18 cellular contexts compared by ENCODE assay signal in the genomic region with DNA sequence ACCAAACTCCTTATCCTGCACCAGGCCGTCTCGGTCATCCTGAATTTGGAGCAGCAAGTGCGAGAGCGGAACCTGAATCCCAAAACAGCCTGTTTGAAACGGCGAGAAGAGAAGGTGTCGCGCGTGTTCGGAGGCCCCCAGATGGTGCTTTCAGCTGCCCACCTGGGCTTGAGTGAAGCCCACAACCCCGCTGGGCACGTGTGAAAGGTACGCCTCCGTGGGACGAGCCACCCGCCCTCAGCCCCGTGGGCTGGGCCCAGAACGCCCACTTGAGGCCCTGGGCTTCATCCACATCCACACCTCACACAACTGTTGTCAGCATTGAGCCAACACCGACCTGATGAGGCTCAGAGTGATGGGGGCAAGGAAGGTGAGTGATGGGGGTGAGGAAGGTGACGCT.
DNase-seq lines count a peak whose midpoint lies in the region; ATAC-seq and TF ChIP-seq lines count a peak whose summit lies in the region.
"Had no signal": no experiment of that assay in that cellular context is flagged by ENCODE, and none has a peak within 500 bp of the region (broad histone marks: within the 10 kb centered on the region; RNA-seq: fewer than 3 reads in every experiment).

No MANE protein-coding gene starts in this region.

- H3K27me3 ChIP-seq in SK-N-SH (ENCODE audit: insufficient read depth) (no peaks in the 10 kb centered on the region), GM06990 (replicated peaks; ENCODE audit: control insufficient read depth, insufficient read depth, low read length) (no peaks in the 10 kb centered on the region), spleen (replicated peaks in 1 of 7) (no peaks in the 10 kb centered on the region)
- H3K27me3 ChIP-seq: BLaER1 had no signal

- no peak for ATAC-seq in SK-N-SH treated with all-trans-retinoic acid at 6 μM for 48 hours
- no peak for ATAC-seq in GM18502 (IDR thresholded peaks at IDR 0.05; ENCODE audit: poor library complexity, unreplicated experiment)
- ATAC-seq in GM19397 (IDR thresholded peaks at IDR 0.05; ENCODE audit: unreplicated experiment), result no peak
- no peak for ATAC-seq in HG03095 (IDR thresholded peaks at IDR 0.05; ENCODE audit: unreplicated experiment)
- ATAC-seq: A549, GM12878 had no signal

- H3K27ac Mint-ChIP-seq in chondrocyte (ENCODE audit: unreplicated experiment), result no peak overlapping the region
- H3K27ac Mint-ChIP-seq: CD4-positive, alpha-beta memory T cell had no signal

- no peak overlapping the region for H2AFZ ChIP-seq in SK-N-SH (ENCODE audit: low read depth)

- peaks cover 0 to 10% of the 10 kb centered on the region in 2 experiments for H3K36me3 ChIP-seq in SK-N-SH (replicated peaks in 1 of 2; ENCODE audit: control insufficient read depth in 1 of 2, insufficient read depth in 2 of 2, low read length in 1 of 2)
- H3K36me3 ChIP-seq in GM06990 (ENCODE audit: control insufficient read depth, insufficient read depth, low read length), result peaks cover 20% of the 10 kb centered on the region
- H3K36me3 ChIP-seq in spleen, result peaks cover 0 to 43% (median 27%) of the 10 kb centered on the region in 6 donors
- H3K36me3 ChIP-seq: HAP-1 had no signal

- no peaks in the 10 kb centered on the region for H3K4me1 Mint-ChIP-seq in chondrocyte (ENCODE audit: low read depth)
- H3K4me1 Mint-ChIP-seq: CD14-positive monocyte had no signal

- no peaks in the 10 kb centered on the region for H3K9me3 ChIP-seq in SK-N-SH
- peaks cover 0 to 28% (median 10%) of the 10 kb centered on the region in 8 donors for H3K9me3 ChIP-seq in spleen
- H3K9me3 ChIP-seq: A549, HAP-1 had no signal

- no peak overlapping the region for H3K4me3 ChIP-seq in SK-N-SH (ENCODE audit: low read depth in 2 of 2, low read length in 1 of 2)
- H3K4me3 ChIP-seq in GM06990 (replicated peaks; ENCODE audit: low read depth, low read length), result no peak overlapping the region
- no peak overlapping the region for H3K4me3 ChIP-seq in spleen
- H3K4me3 ChIP-seq: A549, BLaER1, GM12878, HAP-1 had no signal

- TF ChIP-seq RAD21 in SK-N-SH (IDR thresholded peaks at IDR 0.05; ENCODE audit: low read length), result no peak

- H4K20me1 ChIP-seq in SK-N-SH (ENCODE audit: insufficient read depth), result no peaks in the 10 kb centered on the region
- H4K20me1 ChIP-seq: BLaER1 had no signal

- peaks cover 19% of the 10 kb centered on the region for H3K36me3 Mint-ChIP-seq in chondrocyte (ENCODE audit: low read depth)

- POLR2A ChIA-PET in SK-N-SH (lab: Yijun Ruan, JAX), result no interaction called here

- H3K4me1 ChIP-seq in SK-N-SH (ENCODE audit: control insufficient read depth in 1 of 2, insufficient read depth in 2 of 2, low read depth in 1 of 2, low read length in 1 of 2) (no peaks in the 10 kb centered on the region), spleen (no peaks in the 10 kb centered on the region)
- H3K4me1 ChIP-seq: A549, BLaER1, HAP-1 had no signal

- TF ChIP-seq CTCF in SK-N-SH (IDR thresholded peaks at IDR 0.05) (no peak), GM06990 (IDR thresholded peaks at IDR 0.05; ENCODE audit: insufficient read depth, low read length, poor library complexity, severe bottlenecking) (no peak), chondrocyte (IDR thresholded peaks at IDR 0.05) (no peak), spleen (IDR thresholded peaks at IDR 0.05 in 8 of 11, conservative IDR thresholded peaks at IDR 0.05 in 3 of 11) (no peak)

- H3K27ac ChIP-seq in SK-N-SH (ENCODE audit: low read depth in 2 of 2, low read length in 1 of 2) (no peak overlapping the region), spleen (no peak overlapping the region)
- H3K27ac ChIP-seq: 22Rv1, A549, BLaER1, HL-60 had no signal

- intact Hi-C loops in spleen (cut with DNase I; ENCODE audit: low total_unique reads), result no loop called here

- 96% methylated on average over 11 of the region's 20 CpGs for WGBS in SK-N-SH (ENCODE audit: low lambda C conversion rate)
- WGBS in spleen, 5 donors, result 94 to 97% (median 95%) methylated on average over 13 to 20 of the region's 20 CpGs

- H3K9ac ChIP-seq in SK-N-SH, result no peak overlapping the region
- H3K9ac ChIP-seq: BLaER1 had no signal

- no peaks in the 10 kb centered on the region for H3K27me3 Mint-ChIP-seq in chondrocyte (ENCODE audit: low read depth)
- H3K27me3 Mint-ChIP-seq: CD4-positive, alpha-beta memory T cell had no signal

- peaks cover 6% of the 10 kb centered on the region for H3F3A ChIP-seq in SK-N-SH (replicated peaks; ENCODE audit: insufficient read depth)

- peak; percentile 25 for DNase-seq in SK-N-SH
- DNase-seq in GM06990 (ENCODE audit: extremely low read depth, insufficient read length), result peak; percentile 8
- peak; percentile 80 for DNase-seq in chondrocyte (ENCODE audit: low spot score)
- peak; percentile 61 for DNase-seq in spleen
- DNase-seq: DMS79 treated with DMSO at 0.1 percent for 48 hours, GF-D8 had no signal

- CTCF ChIA-PET in SK-N-SH (lab: Yijun Ruan, JAX), result no interaction called here

- no peaks in the 10 kb centered on the region for H3K9me2 ChIP-seq in SK-N-SH

- no peak overlapping the region for H3K4me2 ChIP-seq in SK-N-SH
- H3K4me2 ChIP-seq: A549, BLaER1 had no signal

- TF ChIP-seq POLR2A in spleen (IDR thresholded peaks at IDR 0.05), result no peak

- H3K4me3 Mint-ChIP-seq in chondrocyte (ENCODE audit: unreplicated experiment), result no peak overlapping the region
- H3K4me3 Mint-ChIP-seq: CD14-positive monocyte; CD4-positive, alpha-beta memory T cell had no signal

- H3K79me2 ChIP-seq in SK-N-SH (ENCODE audit: insufficient read depth), result no peaks in the 10 kb centered on the region

- H3K9me3 Mint-ChIP-seq in chondrocyte (ENCODE audit: low read depth), result peaks cover 8% of the 10 kb centered on the region

- no peak for TF ChIP-seq EP300 in SK-N-SH (IDR thresholded peaks at IDR 0.05; ENCODE audit: borderline replicate concordance in 1 of 2, low read depth in 1 of 2, low read length in 1 of 2)

TF ChIP-seq in SK-N-SH, 30 proteins besides CTCF, POLR2A, EP300 and RAD21:
- no peak for TF ChIP-seq RXRA (IDR thresholded peaks at IDR 0.05; ENCODE audit: borderline replicate concordance, low read depth)
- no peak for TF ChIP-seq PBX3 (IDR thresholded peaks at IDR 0.05)
- no peak for TF ChIP-seq EZH2phosphoT487 (IDR thresholded peaks at IDR 0.05; ENCODE audit: borderline replicate concordance, low read depth)
- TF ChIP-seq, protein P1, sequence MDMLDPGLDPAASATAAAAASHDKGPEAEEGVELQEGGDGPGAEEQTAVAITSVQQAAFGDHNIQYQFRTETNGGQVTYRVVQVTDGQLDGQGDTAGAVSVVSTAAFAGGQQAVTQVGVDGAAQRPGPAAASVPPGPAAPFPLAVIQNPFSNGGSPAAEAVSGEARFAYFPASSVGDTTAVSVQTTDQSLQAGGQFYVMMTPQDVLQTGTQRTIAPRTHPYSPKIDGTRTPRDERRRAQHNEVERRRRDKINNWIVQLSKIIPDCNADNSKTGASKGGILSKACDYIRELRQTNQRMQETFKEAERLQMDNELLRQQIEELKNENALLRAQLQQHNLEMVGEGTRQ (IDR thresholded peaks at IDR 0.05; ENCODE audit: borderline replicate concordance, low read depth, low read length), result no peak
- no peak for TF ChIP-seq NRF1 (IDR thresholded peaks at IDR 0.05; ENCODE audit: low read depth, low read length)
- no peak for TF ChIP-seq RCOR1 (IDR thresholded peaks at IDR 0.05; ENCODE audit: low read length)
- TF ChIP-seq GABPA (IDR thresholded peaks at IDR 0.05; ENCODE audit: low read depth), result no peak
- TF ChIP-seq TCF12 (IDR thresholded peaks at IDR 0.05), result no peak

TF ChIP-seq in SK-N-SH treated with all-trans-retinoic acid at 6 μM for 48 hours, 23 proteins besides CTCF, POLR2A, EP300 and RAD21:
- TF ChIP-seq, protein P2, sequence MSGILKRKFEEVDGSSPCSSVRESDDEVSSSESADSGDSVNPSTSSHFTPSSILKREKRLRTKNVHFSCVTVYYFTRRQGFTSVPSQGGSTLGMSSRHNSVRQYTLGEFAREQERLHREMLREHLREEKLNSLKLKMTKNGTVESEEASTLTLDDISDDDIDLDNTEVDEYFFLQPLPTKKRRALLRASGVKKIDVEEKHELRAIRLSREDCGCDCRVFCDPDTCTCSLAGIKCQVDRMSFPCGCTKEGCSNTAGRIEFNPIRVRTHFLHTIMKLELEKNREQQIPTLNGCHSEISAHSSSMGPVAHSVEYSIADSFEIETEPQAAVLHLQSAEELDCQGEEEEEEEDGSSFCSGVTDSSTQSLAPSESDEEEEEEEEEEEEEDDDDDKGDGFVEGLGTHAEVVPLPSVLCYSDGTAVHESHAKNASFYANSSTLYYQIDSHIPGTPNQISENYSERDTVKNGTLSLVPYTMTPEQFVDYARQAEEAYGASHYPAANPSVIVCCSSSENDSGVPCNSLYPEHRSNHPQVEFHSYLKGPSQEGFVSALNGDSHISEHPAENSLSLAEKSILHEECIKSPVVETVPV (CRISPR knock-in tag; IDR thresholded peaks at IDR 0.05), result no peak
- no peak for TF ChIP-seq ZNF70 (CRISPR knock-in tag; IDR thresholded peaks at IDR 0.05)
- TF ChIP-seq ZNF565 (CRISPR knock-in tag; conservative IDR thresholded peaks at IDR 0.05; ENCODE audit: low read depth), result no peak
- TF ChIP-seq CREB5 (CRISPR knock-in tag; IDR thresholded peaks at IDR 0.05; ENCODE audit: low read depth), result no peak
- no peak for TF ChIP-seq ZFP30 (CRISPR knock-in tag; IDR thresholded peaks at IDR 0.05)
- TF ChIP-seq RARB (CRISPR knock-in tag; IDR thresholded peaks at IDR 0.05), result no peak

Comparison
In these comparisons a context has a peak if more than half of its experiments do, and no peak if none do; other contexts are left out.
1. DNase-seq: peak in every context shown above with its lines; median percentile 80 in chondrocyte; 61 in spleen; 25 in SK-N-SH; 8 in GM06990.